Comparison of ENCODE assay signal across 1 cellular context in genomic region chr12:124445121-124445718, GRCh38.
TF ChIP-seq lines count a peak whose summit lies in the region.

No MANE protein-coding gene starts in this region.

TF ChIP-seq in WTC11, 78 proteins besides CTCF, POLR2A, EP300 and RAD21 (continued from another document):
- TF ChIP-seq, protein P1, sequence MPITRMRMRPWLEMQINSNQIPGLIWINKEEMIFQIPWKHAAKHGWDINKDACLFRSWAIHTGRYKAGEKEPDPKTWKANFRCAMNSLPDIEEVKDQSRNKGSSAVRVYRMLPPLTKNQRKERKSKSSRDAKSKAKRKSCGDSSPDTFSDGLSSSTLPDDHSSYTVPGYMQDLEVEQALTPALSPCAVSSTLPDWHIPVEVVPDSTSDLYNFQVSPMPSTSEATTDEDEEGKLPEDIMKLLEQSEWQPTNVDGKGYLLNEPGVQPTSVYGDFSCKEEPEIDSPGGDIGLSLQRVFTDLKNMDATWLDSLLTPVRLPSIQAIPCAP (CRISPR knock-in tag; IDR thresholded peaks at IDR 0.05): no peak
- TF ChIP-seq GRHL2 (CRISPR knock-in tag; IDR thresholded peaks at IDR 0.05; ENCODE audit: insufficient replicate concordance, severe bottlenecking) (no peak), PRDM15 (CRISPR knock-in tag; IDR thresholded peaks at IDR 0.05) (no peak)
- TF ChIP-seq, protein P2, sequence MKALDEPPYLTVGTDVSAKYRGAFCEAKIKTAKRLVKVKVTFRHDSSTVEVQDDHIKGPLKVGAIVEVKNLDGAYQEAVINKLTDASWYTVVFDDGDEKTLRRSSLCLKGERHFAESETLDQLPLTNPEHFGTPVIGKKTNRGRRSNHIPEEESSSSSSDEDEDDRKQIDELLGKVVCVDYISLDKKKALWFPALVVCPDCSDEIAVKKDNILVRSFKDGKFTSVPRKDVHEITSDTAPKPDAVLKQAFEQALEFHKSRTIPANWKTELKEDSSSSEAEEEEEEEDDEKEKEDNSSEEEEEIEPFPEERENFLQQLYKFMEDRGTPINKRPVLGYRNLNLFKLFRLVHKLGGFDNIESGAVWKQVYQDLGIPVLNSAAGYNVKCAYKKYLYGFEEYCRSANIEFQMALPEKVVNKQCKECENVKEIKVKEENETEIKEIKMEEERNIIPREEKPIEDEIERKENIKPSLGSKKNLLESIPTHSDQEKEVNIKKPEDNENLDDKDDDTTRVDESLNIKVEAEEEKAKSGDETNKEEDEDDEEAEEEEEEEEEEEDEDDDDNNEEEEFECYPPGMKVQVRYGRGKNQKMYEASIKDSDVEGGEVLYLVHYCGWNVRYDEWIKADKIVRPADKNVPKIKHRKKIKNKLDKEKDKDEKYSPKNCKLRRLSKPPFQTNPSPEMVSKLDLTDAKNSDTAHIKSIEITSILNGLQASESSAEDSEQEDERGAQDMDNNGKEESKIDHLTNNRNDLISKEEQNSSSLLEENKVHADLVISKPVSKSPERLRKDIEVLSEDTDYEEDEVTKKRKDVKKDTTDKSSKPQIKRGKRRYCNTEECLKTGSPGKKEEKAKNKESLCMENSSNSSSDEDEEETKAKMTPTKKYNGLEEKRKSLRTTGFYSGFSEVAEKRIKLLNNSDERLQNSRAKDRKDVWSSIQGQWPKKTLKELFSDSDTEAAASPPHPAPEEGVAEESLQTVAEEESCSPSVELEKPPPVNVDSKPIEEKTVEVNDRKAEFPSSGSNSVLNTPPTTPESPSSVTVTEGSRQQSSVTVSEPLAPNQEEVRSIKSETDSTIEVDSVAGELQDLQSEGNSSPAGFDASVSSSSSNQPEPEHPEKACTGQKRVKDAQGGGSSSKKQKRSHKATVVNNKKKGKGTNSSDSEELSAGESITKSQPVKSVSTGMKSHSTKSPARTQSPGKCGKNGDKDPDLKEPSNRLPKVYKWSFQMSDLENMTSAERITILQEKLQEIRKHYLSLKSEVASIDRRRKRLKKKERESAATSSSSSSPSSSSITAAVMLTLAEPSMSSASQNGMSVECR (CRISPR knock-in tag; IDR thresholded peaks at IDR 0.05; ENCODE audit: borderline replicate concordance): no peak
